In genomic region chr7:71323726-71324125, GRCh38 we compare ENCODE assay signal across 28 cellular contexts.
"Had no signal": no experiment of that assay in that cellular context is flagged by ENCODE, and none has a peak within 500 bp of the region (broad histone marks: within the 10 kb centered on the region; RNA-seq: fewer than 3 reads in every experiment).

No MANE protein-coding gene starts in this region.

- H3K4me3 ChIP-seq: hepatocyte, left ventricle myocardium inferior, mucosa of descending colon, pancreas, prostate gland, spleen, suprapubic skin, thoracic aorta, tibial artery, upper lobe of right lung, uterus had no signal

- H3K27me3 Mint-ChIP-seq: memory B cell; naive thymus-derived CD4-positive, alpha-beta T cell; natural killer cell treated with Interleukin-12 subunit alpha and Interleukin-12 subunit beta and Interleukin-15 and Interleukin-18, amount 100 ng/mL, for 72 hours; stimulated activated naive CD8-positive, alpha-beta T cell treated with anti-CD3 and anti-CD28 coated beads, Interleukin-15, Interleukin-2, amounts not matched to agents 100 ng/mL and 50 ng/mL, for 24 hours had no signal

- H3K36me3 Mint-ChIP-seq: memory B cell; stimulated activated effector memory CD8-positive, alpha-beta T cell treated with anti-CD3 and anti-CD28 coated beads, Interleukin-12 subunit alpha, Interleukin-12 subunit beta, amount 100 ng/mL, for 72 hours had no signal

- H3K4me1 Mint-ChIP-seq: memory B cell; naive thymus-derived CD4-positive, alpha-beta T cell; stimulated activated effector memory CD8-positive, alpha-beta T cell treated with anti-CD3 and anti-CD28 coated beads, Interleukin-12 subunit alpha, Interleukin-12 subunit beta, amount 100 ng/mL, for 72 hours had no signal

- H3K27ac ChIP-seq: hepatocyte, left ventricle myocardium inferior, pancreas, prostate gland, spleen, suprapubic skin, thoracic aorta, tibial artery, upper lobe of right lung, uterus had no signal

- H3K4me1 ChIP-seq: pancreas, prostate gland, suprapubic skin, upper lobe of right lung, uterus had no signal

- H3K27me3 ChIP-seq: hepatocyte, pancreas, spleen, suprapubic skin, tibial artery, upper lobe of right lung, uterus had no signal

- FAIRE-seq: pancreas, small intestine had no signal

- H3K36me3 ChIP-seq: left ventricle myocardium inferior, pancreas, prostate gland, spleen, suprapubic skin, thoracic aorta, tibial artery, upper lobe of right lung, uterus had no signal

- ATAC-seq: mucosa of descending colon; naive thymus-derived CD4-positive, alpha-beta T cell; natural killer cell treated with Interleukin-12 subunit alpha and Interleukin-12 subunit beta and Interleukin-15 and Interleukin-18, amount 100 ng/mL, for 72 hours; pancreas; right cardiac atrium; sciatic nerve; stimulated activated effector memory CD8-positive, alpha-beta T cell treated with anti-CD3 and anti-CD28 coated beads, Interleukin-12 subunit alpha, Interleukin-12 subunit beta, amount 100 ng/mL, for 72 hours; upper lobe of right lung had no signal

- H3K27ac Mint-ChIP-seq: memory B cell; naive thymus-derived CD4-positive, alpha-beta T cell; natural killer cell treated with Interleukin-12 subunit alpha and Interleukin-12 subunit beta and Interleukin-15 and Interleukin-18, amount 100 ng/mL, for 72 hours; stimulated activated effector memory CD8-positive, alpha-beta T cell treated with anti-CD3 and anti-CD28 coated beads, Interleukin-12 subunit alpha, Interleukin-12 subunit beta, amount 100 ng/mL, for 72 hours; stimulated activated naive CD8-positive, alpha-beta T cell treated with anti-CD3 and anti-CD28 coated beads, Interleukin-15, Interleukin-2, amounts not matched to agents 100 ng/mL and 50 ng/mL, for 24 hours had no signal

- H3K9me3 ChIP-seq: left ventricle myocardium inferior, pancreas, prostate gland, suprapubic skin, thoracic aorta, tibial artery, upper lobe of right lung, uterus had no signal

- DNase-seq: islet precursor cell; left ventricle myocardium inferior; midbrain; mucosa of descending colon; naive thymus-derived CD4-positive, alpha-beta T cell; nucleus accumbens; pancreas; posterior cingulate gyrus; retina; right cardiac atrium; small intestine; spleen; stimulated activated CD4-positive, alpha-beta T cell treated with anti-CD3 and anti-CD28 coated beads, Interleukin-4, amount 100 ng/mL, for 24 hours; stimulated activated naive CD4-positive, alpha-beta T cell; tibial artery; trophoblast cell; upper lobe of right lung; uterus had no signal

- H3K4me3 Mint-ChIP-seq: memory B cell; naive thymus-derived CD4-positive, alpha-beta T cell; natural killer cell treated with Interleukin-12 subunit alpha and Interleukin-12 subunit beta and Interleukin-15 and Interleukin-18, amount 100 ng/mL, for 72 hours; neural crest cell; stimulated activated effector memory CD8-positive, alpha-beta T cell treated with anti-CD3 and anti-CD28 coated beads, Interleukin-12 subunit alpha, Interleukin-12 subunit beta, amount 100 ng/mL, for 72 hours; stimulated activated naive CD8-positive, alpha-beta T cell treated with anti-CD3 and anti-CD28 coated beads, Interleukin-15, Interleukin-2, amounts not matched to agents 100 ng/mL and 50 ng/mL, for 24 hours had no signal
